In genomic region chr2:37623971-37624897, GRCh38 we compare ENCODE assay signal across 8 cellular contexts. TPM values are rescaled to one million over a fixed set of nuclear protein-coding genes. Genes with fewer than 3 reads are reported as not detected.
A peak's percentile ranks its signal among the peaks of the same experiment; 100 is the strongest.
DNase-seq lines count a peak whose midpoint lies in the region; ATAC-seq, FAIRE-seq and TF ChIP-seq lines count a peak whose summit lies in the region.

No MANE protein-coding gene starts in this region.

- BruUV-seq in PC-3 (replicated peaks; lab: Mats Ljungman, UMichigan): no TSS peak

- dilution Hi-C loops in keratinocyte (cut with MboI; ENCODE audit: extremely low pct_ligation_motif_present, low sequenced_read_pairs): no loop called here

- CTCF ChIA-PET in activated CD4-positive, alpha-beta T cell treated with anti-CD3 and anti-CD28 coated beads, Interleukin-2, amount 10 ng/mL, durations not matched to agents 7 days and 5 days (lab: Charles Lee): interaction anchor here (0.6 to 2.5 kb wide), 9 partner anchors 8 to 253 kb away, joined by 3 to 12 read pairs (median 3); no protein-coding TSS in a partner anchor
- CTCF ChIA-PET in PC-3 (lab: Charles Lee): interaction anchor here (0.7 kb wide), 1 partner anchor 90 kb away, joined by 4 read pairs; no protein-coding TSS in a partner anchor

- TF ChIP-seq CTCF in PC-3 (conservative IDR thresholded peaks at IDR 0.05; ENCODE audit: low read depth, low read length) (no peak), keratinocyte (optimal IDR thresholded peaks at IDR 0.05 in 1 of 3, IDR thresholded peaks at IDR 0.05 in 1 of 3, conservative IDR thresholded peaks at IDR 0.05 in 1 of 3; ENCODE audit: extremely low read depth in 1 of 3, insufficient read depth in 2 of 3, low read length in 3 of 3) (no peak)

- peak overlapping the region; percentile 89 for H3K27ac Mint-ChIP-seq in activated CD4-positive, alpha-beta T cell treated with anti-CD3 and anti-CD28 coated beads, Interleukin-2, amount 10 ng/mL, durations not matched to agents 7 days and 5 days

- peaks cover 45% of the 10 kb centered on the region for H3K4me1 Mint-ChIP-seq in activated CD4-positive, alpha-beta T cell treated with anti-CD3 and anti-CD28 coated beads, Interleukin-2, amount 10 ng/mL, durations not matched to agents 7 days and 5 days

- H2AFZ ChIP-seq in PC-3 (ENCODE audit: low read length): no peak overlapping the region
- H2AFZ ChIP-seq in keratinocyte (ENCODE audit: control insufficient read depth, low read length): no peak overlapping the region

- POLR2A ChIA-PET in activated CD4-positive, alpha-beta T cell treated with anti-CD3 and anti-CD28 coated beads, Interleukin-2, amount 10 ng/mL, durations not matched to agents 7 days and 5 days (lab: Charles Lee): interaction anchor here (1.8 kb wide), 1 partner anchor 38 kb away, joined by 5 read pairs; no protein-coding TSS in a partner anchor
- POLR2A ChIA-PET in PC-3 (lab: Charles Lee; ENCODE audit: unreplicated experiment): no interaction called here

- no peak for DNase-seq in activated CD4-positive, alpha-beta T cell treated with anti-CD3 and anti-CD28 coated beads, Interleukin-2, amount 10 ng/mL, durations not matched to agents 7 days and 5 days
- DNase-seq in activated CD4-positive, alpha-beta T cell treated with anti-CD3 and anti-CD28 coated beads, Interleukin-2, amount 50 U/mL, for 4 hours: no peak
- peak; percentile 52 for DNase-seq in PC-3
- DNase-seq in keratinocyte (ENCODE audit: low read depth, low spot score): no peak
- DNase-seq in NK-92 (lab: John Stamatoyannopoulos, UW; ENCODE audit: unreplicated experiment): no peak
- no peak for DNase-seq in H7
- DNase-seq in head of caudate nucleus: no peak

- H3F3A ChIP-seq in PC-3 (ENCODE audit: low read length, unreplicated experiment): no peaks in the 10 kb centered on the region

- H3K4me1 ChIP-seq in PC-3 (ENCODE audit: insufficient read depth, low read length) (peaks cover 18% of the 10 kb centered on the region), keratinocyte (ENCODE audit: control insufficient read depth, extremely low read depth, insufficient read depth, low read length) (peaks cover 27% of the 10 kb centered on the region)

- no peak for FAIRE-seq in keratinocyte (lab: Jason Lieb, UNC)

- H3K36me3 Mint-ChIP-seq in activated CD4-positive, alpha-beta T cell treated with anti-CD3 and anti-CD28 coated beads, Interleukin-2, amount 10 ng/mL, durations not matched to agents 7 days and 5 days (ENCODE audit: low read depth): peaks cover 12% of the 10 kb centered on the region

- H3K4me2 ChIP-seq in PC-3 (ENCODE audit: low read length) (peak overlapping the region; percentile 20), keratinocyte (ENCODE audit: control insufficient read depth, extremely low read depth, insufficient read depth, low read depth, low read length) (peak overlapping the region; percentile 82)

- no peak overlapping the region for H3K9ac ChIP-seq in PC-3 (ENCODE audit: low read length)
- peak overlapping the region; percentile 64 for H3K9ac ChIP-seq in keratinocyte (ENCODE audit: control insufficient read depth, extremely low read depth, insufficient read depth, low read length)

- H3K9me3 ChIP-seq in PC-3 (ENCODE audit: low read length) (no peaks in the 10 kb centered on the region), keratinocyte (ENCODE audit: control insufficient read depth, low read depth, low read length) (no peaks in the 10 kb centered on the region)

- no peaks in the 10 kb centered on the region for H3K27me3 ChIP-seq in PC-3 (ENCODE audit: low read length)
- no peaks in the 10 kb centered on the region for H3K27me3 ChIP-seq in keratinocyte (ENCODE audit: control insufficient read depth, extremely low read depth, insufficient read depth, low read length)
- no peaks in the 10 kb centered on the region for H3K27me3 ChIP-seq in H7 (ENCODE audit: control insufficient read depth, insufficient read depth, low read length)

- no peaks in the 10 kb centered on the region for H3K79me2 ChIP-seq in PC-3 (ENCODE audit: low read length)
- H3K79me2 ChIP-seq in keratinocyte (ENCODE audit: control insufficient read depth, insufficient read depth, low read length): no peaks in the 10 kb centered on the region

- H3K9me2 ChIP-seq in PC-3 (replicated peaks; ENCODE audit: low read length): no peaks in the 10 kb centered on the region

- H4K20me1 ChIP-seq in PC-3 (ENCODE audit: low read length): no peaks in the 10 kb centered on the region
- H4K20me1 ChIP-seq in keratinocyte (ENCODE audit: control insufficient read depth, extremely low read depth, insufficient read depth, low read length): no peaks in the 10 kb centered on the region

- intact Hi-C loops in PC-3 (cut with micrococcal nuclease) (no loop called here), head of caudate nucleus (cut with DNase I) (no loop called here)

- peak overlapping the region; percentile 18 for H3K27ac ChIP-seq in PC-3 (ENCODE audit: low read length)
- H3K27ac ChIP-seq in keratinocyte (ENCODE audit: control insufficient read depth, insufficient read depth, low read length): peak overlapping the region; percentile 88

- H3K4me3 ChIP-seq in PC-3 (ENCODE audit: low read length) (no peak overlapping the region), keratinocyte (ENCODE audit: control insufficient read depth in 2 of 3, extremely low read depth in 1 of 3, insufficient read depth in 2 of 3, low read depth in 1 of 3, low read length in 3 of 3) (peak overlapping the region in 2 of 3 experiments; percentile 34 to 48), H7 (ENCODE audit: insufficient read depth, low read depth, low read length) (no peak overlapping the region)

- H3K36me3 ChIP-seq in PC-3 (ENCODE audit: low read depth, low read length): no peaks in the 10 kb centered on the region
- no peaks in the 10 kb centered on the region for H3K36me3 ChIP-seq in keratinocyte (ENCODE audit: control insufficient read depth in 2 of 2, extremely low read depth in 1 of 2, insufficient read depth in 2 of 2, low read length in 2 of 2)
- no peaks in the 10 kb centered on the region for H3K36me3 ChIP-seq in H7 (replicated peaks; ENCODE audit: control insufficient read depth, insufficient read depth, low read length)

- H3K4me3 Mint-ChIP-seq in activated CD4-positive, alpha-beta T cell treated with anti-CD3 and anti-CD28 coated beads, Interleukin-2, amount 10 ng/mL, durations not matched to agents 7 days and 5 days: peak overlapping the region; percentile 5

- H3K27me3 Mint-ChIP-seq in activated CD4-positive, alpha-beta T cell treated with anti-CD3 and anti-CD28 coated beads, Interleukin-2, amount 10 ng/mL, durations not matched to agents 7 days and 5 days: no peaks in the 10 kb centered on the region

- peaks cover 14% of the 10 kb centered on the region for H3K9me3 Mint-ChIP-seq in activated CD4-positive, alpha-beta T cell treated with anti-CD3 and anti-CD28 coated beads, Interleukin-2, amount 10 ng/mL, durations not matched to agents 7 days and 5 days

- no peaks in the 10 kb centered on the region for H3K9me1 ChIP-seq in keratinocyte (ENCODE audit: control insufficient read depth, extremely low read depth, insufficient read depth, low read length)

- ATAC-seq in HG02610 (IDR thresholded peaks at IDR 0.05; ENCODE audit: unreplicated experiment) (peak; percentile 84), PC-3 (peak; percentile 91)

RNA-seq across cellular contexts. Expression of gene CDC42EP3, which starts 47.2 kb away (rescaled TPM):
- total RNA-seq in activated CD4-positive, alpha-beta T cell treated with anti-CD3 and anti-CD28 coated beads, Interleukin-2, amount 10 ng/mL, durations not matched to agents 7 days and 5 days: 10 to 100 TPM; 28.2 to 39.8 TPM
- total RNA-seq in PC-3 (2014; rRNA removed): 22.5 and 28.4 TPM in 2 replicates
- polyA plus RNA-seq in keratinocyte: 24.1 to 50.7 TPM (median 34.6 TPM) in 3 replicates
- 4.3 TPM for polyA plus RNA-seq in keratinocyte (2011; ENCODE audit: low read depth)
- 39.4 and 54.8 TPM in 2 replicates for polyA plus RNA-seq in keratinocyte (2011; cell fraction: cytosol; rRNA removed)
- 45.1 and 47.2 TPM in 2 replicates for polyA plus RNA-seq in keratinocyte (2011; cell fraction: nucleus; rRNA removed)
- polyA plus RNA-seq in keratinocyte (2012; ENCODE audit: low replicate concordance): 16.4 and 22.4 TPM in 2 replicates
- 32.5 to 52.2 TPM (median 33.1 TPM) in 3 replicates for polyA minus RNA-seq in keratinocyte
- polyA minus RNA-seq in keratinocyte (2011; cell fraction: cytosol; rRNA and poly(A)+ RNA removed): 24.0 TPM
- 17.2 and 39.7 TPM in 2 replicates for polyA minus RNA-seq in keratinocyte (2011; cell fraction: nucleus; rRNA and poly(A)+ RNA removed)
- total RNA-seq in H7 (2014; rRNA removed; shearing (Covaris generic)): 19.5 and 26.2 TPM in 2 replicates

Comparison
In these comparisons a context has a peak if more than half of its experiments do, and no peak if none do; other contexts are left out.
1. H3K4me3 ChIP-seq: peak in keratinocyte (2 of 3); none in PC-3 (single experiment) and H7 (single experiment).